23 cellular contexts compared by ENCODE assay signal in the genomic region with DNA sequence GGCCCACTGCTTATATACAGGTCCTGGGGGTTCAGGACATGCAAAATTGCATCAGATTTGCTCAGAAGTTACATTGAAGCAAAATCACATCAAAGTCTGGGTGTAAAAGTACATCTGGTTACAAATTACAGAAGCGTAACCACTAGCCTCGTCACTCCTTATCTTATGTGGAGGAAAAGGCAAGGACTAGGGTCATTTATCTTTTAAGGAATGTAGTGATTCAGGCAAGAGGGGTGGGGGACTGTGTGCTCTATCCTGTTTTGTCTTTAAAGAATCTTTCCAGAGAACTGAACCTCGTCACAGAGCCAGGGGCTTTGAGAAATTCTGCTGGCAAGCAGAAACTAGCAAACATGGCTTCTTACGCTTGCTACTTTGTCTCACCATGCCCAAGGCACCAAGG.
DNase-seq lines count a peak whose midpoint lies in the region; ATAC-seq, FAIRE-seq and TF ChIP-seq lines count a peak whose summit lies in the region.
"Had no signal": no experiment of that assay in that cellular context is flagged by ENCODE, and none has a peak within 500 bp of the region (broad histone marks: within the 10 kb centered on the region; RNA-seq: fewer than 3 reads in every experiment).

No MANE protein-coding gene starts in this region.

- no peak overlapping the region for H3K27ac ChIP-seq in OCI-LY7 (ENCODE audit: low read depth, low read length, poor library complexity, severe bottlenecking)
- H3K27ac ChIP-seq: SJCRH30, skin epidermis had no signal

- ATAC-seq in activated CD8-positive, alpha-beta T cell treated with anti-CD3 and anti-CD28 coated beads for 36 hours, result peak; percentile 6
- ATAC-seq in activated CD8-positive, alpha-beta T cell treated with anti-CD3 and anti-CD28 coated beads, Interleukin-2, amount 10 ng/mL, durations not matched to agents 7 days and 5 days, result no peak
- ATAC-seq: PC-3 had no signal

- in situ Hi-C loops in astrocyte of the cerebellum (cut with HindIII; ENCODE audit: low sequenced_read_pairs), result no loop called here

- no peaks in the 10 kb centered on the region for H3K36me3 ChIP-seq in OCI-LY7 (ENCODE audit: insufficient read depth, low read length)
- H3K36me3 ChIP-seq: HAP-1, SJCRH30 had no signal

- H2AFZ ChIP-seq in OCI-LY7 (ENCODE audit: low read length), result no peak overlapping the region

- H3K9me3 ChIP-seq in OCI-LY7 (ENCODE audit: low read length), result no peaks in the 10 kb centered on the region
- H3K9me3 ChIP-seq: HAP-1, SJCRH30 had no signal

- no peaks in the 10 kb centered on the region for H4K20me1 ChIP-seq in OCI-LY7 (ENCODE audit: insufficient read depth, low read length)

- H3K79me2 ChIP-seq in OCI-LY7 (ENCODE audit: insufficient read depth, low read depth, low read length), result no peaks in the 10 kb centered on the region

- no peaks in the 10 kb centered on the region for H3K36me3 Mint-ChIP-seq in activated CD8-positive, alpha-beta T cell treated with anti-CD3 and anti-CD28 coated beads for 36 hours (ENCODE audit: low read depth)
- no peaks in the 10 kb centered on the region for H3K36me3 Mint-ChIP-seq in activated CD8-positive, alpha-beta T cell treated with anti-CD3 and anti-CD28 coated beads, Interleukin-2, amount 10 ng/mL, durations not matched to agents 7 days and 5 days (ENCODE audit: low read depth)
- no peaks in the 10 kb centered on the region for H3K36me3 Mint-ChIP-seq in progenitor cell of endocrine pancreas (ENCODE audit: insufficient read depth)
- H3K36me3 Mint-ChIP-seq: activated naive CD8-positive, alpha-beta T cell treated with anti-CD3 and anti-CD28 coated beads, Interleukin-2, amount 10 ng/mL, durations not matched to agents 7 days and 5 days; CD4-positive, CD25-positive, alpha-beta regulatory T cell had no signal

- H3K4me2 ChIP-seq in OCI-LY7 (ENCODE audit: low read length), result no peak overlapping the region

- POLR2A ChIA-PET in activated CD8-positive, alpha-beta T cell treated with anti-CD3 and anti-CD28 coated beads for 36 hours (lab: Charles Lee), result interaction anchor here (0.7 kb wide), 1 partner anchor 28 kb away, joined by 3 read pairs; no protein-coding TSS in a partner anchor
- POLR2A ChIA-PET in activated CD8-positive, alpha-beta T cell treated with anti-CD3 and anti-CD28 coated beads, Interleukin-2, amount 10 ng/mL, durations not matched to agents 7 days and 5 days (lab: Charles Lee), result no interaction called here
- POLR2A ChIA-PET in OCI-LY7 (lab: Charles Lee), result interaction anchor here (0.7 kb wide), 1 partner anchor 291 kb away, joined by 3 read pairs; no protein-coding TSS in a partner anchor

- no peak overlapping the region for H3K27ac Mint-ChIP-seq in activated CD8-positive, alpha-beta T cell treated with anti-CD3 and anti-CD28 coated beads for 36 hours
- no peak overlapping the region for H3K27ac Mint-ChIP-seq in activated CD8-positive, alpha-beta T cell treated with anti-CD3 and anti-CD28 coated beads, Interleukin-2, amount 10 ng/mL, durations not matched to agents 7 days and 5 days
- H3K27ac Mint-ChIP-seq in progenitor cell of endocrine pancreas, result peak overlapping the region; percentile 94
- H3K27ac Mint-ChIP-seq: activated naive CD8-positive, alpha-beta T cell treated with anti-CD3 and anti-CD28 coated beads, Interleukin-2, amount 10 ng/mL, durations not matched to agents 7 days and 5 days; CD4-positive, CD25-positive, alpha-beta regulatory T cell had no signal

- no peak for FAIRE-seq in H54 (lab: Jason Lieb, UNC)
- FAIRE-seq: GM12892 had no signal

- no peak overlapping the region for H3K4me3 Mint-ChIP-seq in activated CD8-positive, alpha-beta T cell treated with anti-CD3 and anti-CD28 coated beads for 36 hours
- no peak overlapping the region for H3K4me3 Mint-ChIP-seq in activated CD8-positive, alpha-beta T cell treated with anti-CD3 and anti-CD28 coated beads, Interleukin-2, amount 10 ng/mL, durations not matched to agents 7 days and 5 days
- no peak overlapping the region for H3K4me3 Mint-ChIP-seq in progenitor cell of endocrine pancreas (ENCODE audit: low read depth)
- H3K4me3 Mint-ChIP-seq: activated naive CD8-positive, alpha-beta T cell treated with anti-CD3 and anti-CD28 coated beads, Interleukin-2, amount 10 ng/mL, durations not matched to agents 7 days and 5 days; CD4-positive, CD25-positive, alpha-beta regulatory T cell had no signal

- BruUV-seq in OCI-LY7 (replicated peaks; lab: Mats Ljungman, UMichigan), result no TSS peak

- H3K9me3 Mint-ChIP-seq in activated CD8-positive, alpha-beta T cell treated with anti-CD3 and anti-CD28 coated beads for 36 hours, result no peaks in the 10 kb centered on the region
- peaks cover 4% of the 10 kb centered on the region for H3K9me3 Mint-ChIP-seq in activated CD8-positive, alpha-beta T cell treated with anti-CD3 and anti-CD28 coated beads, Interleukin-2, amount 10 ng/mL, durations not matched to agents 7 days and 5 days (ENCODE audit: insufficient read depth)
- no peaks in the 10 kb centered on the region for H3K9me3 Mint-ChIP-seq in progenitor cell of endocrine pancreas (ENCODE audit: low read depth)
- H3K9me3 Mint-ChIP-seq: activated naive CD8-positive, alpha-beta T cell treated with anti-CD3 and anti-CD28 coated beads, Interleukin-2, amount 10 ng/mL, durations not matched to agents 7 days and 5 days; CD4-positive, CD25-positive, alpha-beta regulatory T cell had no signal

- intact Hi-C loops in activated CD8-positive, alpha-beta T cell treated with anti-CD3 and anti-CD28 coated beads for 36 hours (cut with micrococcal nuclease), result no loop called here
- intact Hi-C loops in OCI-LY7 (cut with micrococcal nuclease; ENCODE audit: unreplicated experiment), result no loop called here

- H3K4me3 ChIP-seq in astrocyte of the cerebellum (ENCODE audit: low read depth, low read length) (no peak overlapping the region), OCI-LY7 (ENCODE audit: low read depth, low read length, poor library complexity, severe bottlenecking) (no peak overlapping the region)
- H3K4me3 ChIP-seq: HAP-1, SJCRH30, skin epidermis had no signal

- TF ChIP-seq POLR2A in H54 (IDR thresholded peaks at IDR 0.05; ENCODE audit: low read depth, low read length), result no peak

- DNase-seq in activated CD8-positive, alpha-beta T cell treated with anti-CD3 and anti-CD28 coated beads for 36 hours, result no peak
- DNase-seq in activated CD8-positive, alpha-beta T cell treated with anti-CD3 and anti-CD28 coated beads, Interleukin-2, amount 10 ng/mL, durations not matched to agents 7 days and 5 days, result no peak
- DNase-seq in astrocyte of the cerebellum (ENCODE audit: low read depth), result peak; percentile 47
- DNase-seq in left kidney (ENCODE audit: low read depth, low spot score), result peak; percentile 25
- no peak for DNase-seq in progenitor cell of endocrine pancreas (ENCODE audit: low spot score, unreplicated experiment)
- no peak for DNase-seq in OCI-LY7 (ENCODE audit: low spot score)
- no peak for DNase-seq in H54 (ENCODE audit: insufficient read length, low spot score)
- DNase-seq in GM20000 (ENCODE audit: low spot score), result no peak
- DNase-seq: 8988T; activated CD8-positive, alpha-beta memory T cell treated with anti-CD3 and anti-CD28 coated beads for 24 hours; activated naive CD8-positive, alpha-beta T cell treated with anti-CD3 and anti-CD28 coated beads, Interleukin-2, amount 10 ng/mL, durations not matched to agents 7 days and 5 days; caudate nucleus; DMS153; NCI-H1105 treated with DMSO at 0.1 percent for 48 hours; NCI-H748 treated with DMSO at 0.1 percent for 48 hours; PC-3; posterior cingulate gyrus; SJCRH30; stimulated activated CD4-positive, alpha-beta T cell treated with anti-CD3 and anti-CD28 coated beads, Interleukin-4, amount 100 ng/mL, for 1 hour had no signal

- no peaks in the 10 kb centered on the region for H3K9me2 ChIP-seq in OCI-LY7 (ENCODE audit: insufficient read depth, low read length)

- CTCF ChIA-PET in activated CD8-positive, alpha-beta T cell treated with anti-CD3 and anti-CD28 coated beads for 36 hours (lab: Charles Lee), result interaction anchor here (1.7 kb wide), 1 partner anchor 18 kb away, joined by 7 read pairs; no protein-coding TSS in a partner anchor
- CTCF ChIA-PET in activated CD8-positive, alpha-beta T cell treated with anti-CD3 and anti-CD28 coated beads, Interleukin-2, amount 10 ng/mL, durations not matched to agents 7 days and 5 days (lab: Charles Lee), result interaction anchor here (1.6 kb wide), 1 partner anchor 17 kb away, joined by 7 read pairs; no protein-coding TSS in a partner anchor
- CTCF ChIA-PET in OCI-LY7 (lab: Charles Lee; ENCODE audit: unreplicated experiment), result no interaction called here

- no peaks in the 10 kb centered on the region for H3K4me1 ChIP-seq in OCI-LY7 (ENCODE audit: insufficient read depth, low read length, poor library complexity, severe bottlenecking)
- H3K4me1 ChIP-seq: HAP-1 had no signal

- no peak for TF ChIP-seq CTCF in activated CD8-positive, alpha-beta T cell treated with anti-CD3 and anti-CD28 coated beads for 36 hours (IDR thresholded peaks at IDR 0.05)
- no peak for TF ChIP-seq CTCF in astrocyte of the cerebellum (IDR thresholded peaks at IDR 0.05; ENCODE audit: low read depth, low read length, missing control alignments)
- no peak for TF ChIP-seq CTCF in progenitor cell of endocrine pancreas (IDR thresholded peaks at IDR 0.05; ENCODE audit: unreplicated experiment)
- no peak for TF ChIP-seq CTCF in OCI-LY7 (conservative IDR thresholded peaks at IDR 0.05; ENCODE audit: low read length)
- no peak for TF ChIP-seq CTCF in GM20000 (IDR thresholded peaks at IDR 0.05; ENCODE audit: extremely low read depth, missing control alignments)

- no peaks in the 10 kb centered on the region for H3K27me3 Mint-ChIP-seq in activated CD8-positive, alpha-beta T cell treated with anti-CD3 and anti-CD28 coated beads for 36 hours
- H3K27me3 Mint-ChIP-seq in activated CD8-positive, alpha-beta T cell treated with anti-CD3 and anti-CD28 coated beads, Interleukin-2, amount 10 ng/mL, durations not matched to agents 7 days and 5 days (ENCODE audit: low read depth), result no peaks in the 10 kb centered on the region
- H3K27me3 Mint-ChIP-seq in progenitor cell of endocrine pancreas, result no peaks in the 10 kb centered on the region

- peaks cover 11% of the 10 kb centered on the region for H3K4me1 Mint-ChIP-seq in activated CD8-positive, alpha-beta T cell treated with anti-CD3 and anti-CD28 coated beads for 36 hours (ENCODE audit: low read depth)
- peaks cover 17% of the 10 kb centered on the region for H3K4me1 Mint-ChIP-seq in activated CD8-positive, alpha-beta T cell treated with anti-CD3 and anti-CD28 coated beads, Interleukin-2, amount 10 ng/mL, durations not matched to agents 7 days and 5 days (ENCODE audit: low read depth)
- peaks cover 18% of the 10 kb centered on the region for H3K4me1 Mint-ChIP-seq in progenitor cell of endocrine pancreas (ENCODE audit: low read depth)

Comparison
In these comparisons a context has a peak if more than half of its experiments do, and no peak if none do; other contexts are left out.
1. DNase-seq: peak in astrocyte of the cerebellum (single experiment) and left kidney (single experiment); none in activated CD8-positive, alpha-beta T cell treated with anti-CD3 and anti-CD28 coated beads for 36 hours (single experiment), activated CD8-positive, alpha-beta T cell treated with anti-CD3 and anti-CD28 coated beads, Interleukin-2, amount 10 ng/mL, durations not matched to agents 7 days and 5 days (single experiment), progenitor cell of endocrine pancreas (single experiment), OCI-LY7 (single experiment), H54 (single experiment) and GM20000 (single experiment).